In the genomic region with DNA sequence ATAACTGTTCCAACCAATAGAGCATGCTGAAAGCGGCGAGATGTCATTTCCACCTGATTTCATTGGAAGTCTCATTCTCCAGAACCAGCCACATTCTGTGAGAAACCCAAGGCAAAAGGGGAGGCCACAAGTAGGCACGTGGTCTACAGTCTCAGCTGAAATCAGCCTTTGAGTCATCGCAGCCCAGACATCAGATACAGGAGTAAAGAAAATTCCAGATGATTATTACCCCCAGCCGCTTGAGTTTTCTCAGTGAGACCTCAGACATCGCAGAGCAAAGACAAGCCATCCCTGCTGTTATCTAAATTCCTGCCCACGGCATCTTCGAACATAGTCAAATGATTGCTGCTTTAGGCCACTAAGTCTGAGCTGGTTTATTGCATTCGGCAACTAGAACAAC, we compare ENCODE assay signal across 11 cellular contexts. TPM values are rescaled to one million over a fixed set of nuclear protein-coding genes. Genes with fewer than 3 reads are reported as not detected.
A peak's percentile ranks its signal among the peaks of the same experiment; 100 is the strongest.
DNase-seq lines count a peak whose midpoint lies in the region; ATAC-seq, FAIRE-seq and TF ChIP-seq lines count a peak whose summit lies in the region.
"Had no signal": no experiment of that assay in that cellular context is flagged by ENCODE, and none has a peak within 500 bp of the region (broad histone marks: within the 10 kb centered on the region; RNA-seq: fewer than 3 reads in every experiment).

No MANE protein-coding gene starts in this region.

- H3K4me2 ChIP-seq in IMR-90 (ENCODE audit: low read depth, low read length), result no peak overlapping the region
- H3K4me2 ChIP-seq in astrocyte (ENCODE audit: low read length), result peak overlapping the region; percentile 55

- H3K9me3 ChIP-seq in IMR-90 (ENCODE audit: control insufficient read depth, insufficient read depth, low read length) (no peaks in the 10 kb centered on the region), astrocyte (ENCODE audit: insufficient read depth, low read depth, low read length) (no peaks in the 10 kb centered on the region), ovary (no peaks in the 10 kb centered on the region), sigmoid colon (no peaks in the 10 kb centered on the region)
- H3K9me3 ChIP-seq in naive thymus-derived CD4-positive, alpha-beta T cell (ENCODE audit: control insufficient read depth in 2 of 3, low read length in 3 of 3), result no peaks in the 10 kb centered on the region
- H3K9me3 ChIP-seq: heart right ventricle had no signal

- ATAC-seq in IMR-90 (ENCODE audit: low read depth), result peak; percentile 80
- no peak for ATAC-seq in naive thymus-derived CD4-positive, alpha-beta T cell
- ATAC-seq: heart right ventricle had no signal

- H3K79me1 ChIP-seq in IMR-90 (ENCODE audit: low read depth in 1 of 2, low read length in 2 of 2), result peaks cover 28 to 97% of the 10 kb centered on the region in 2 experiments

- H2BK5ac ChIP-seq in IMR-90 (ENCODE audit: low read depth, low read length, poor library complexity, severe bottlenecking), result no peak overlapping the region

- peaks cover 30% of the 10 kb centered on the region for H3K9me1 ChIP-seq in IMR-90 (ENCODE audit: insufficient read depth, low read length)

- no peaks in the 10 kb centered on the region for H3K27me3 ChIP-seq in IMR-90 (ENCODE audit: control insufficient read depth, insufficient read depth, low read length)
- H3K27me3 ChIP-seq in astrocyte (ENCODE audit: insufficient read depth, low read length), result no peaks in the 10 kb centered on the region
- H3K27me3 ChIP-seq in naive thymus-derived CD4-positive, alpha-beta T cell (ENCODE audit: control insufficient read depth in 2 of 2, insufficient read depth in 2 of 2, low read length in 2 of 2), result no peaks in the 10 kb centered on the region
- no peaks in the 10 kb centered on the region for H3K27me3 ChIP-seq in ovary
- H3K27me3 ChIP-seq in sigmoid colon, result no peaks in the 10 kb centered on the region
- H3K27me3 ChIP-seq: heart right ventricle had no signal

- H3K4me1 Mint-ChIP-seq in astrocyte (ENCODE audit: low read depth, unreplicated experiment), result peaks cover 56% of the 10 kb centered on the region
- peaks cover 49 to 85% (median 72%) of the 10 kb centered on the region in 7 donors for H3K4me1 Mint-ChIP-seq in naive thymus-derived CD4-positive, alpha-beta T cell

- TF ChIP-seq CTCF in AG09309 (IDR thresholded peaks at IDR 0.05; ENCODE audit: control insufficient read depth, insufficient read depth, low read depth, low read length, missing control alignments), result no peak
- no peak for TF ChIP-seq CTCF in IMR-90 (conservative IDR thresholded peaks at IDR 0.05; ENCODE audit: low read depth, low read length)
- TF ChIP-seq CTCF in astrocyte (IDR thresholded peaks at IDR 0.05; ENCODE audit: insufficient read depth, low read depth, low read length), result no peak
- no peak for TF ChIP-seq CTCF in ovary (IDR thresholded peaks at IDR 0.05)
- no peak for TF ChIP-seq CTCF in sigmoid colon (IDR thresholded peaks at IDR 0.05)

- FAIRE-seq in astrocyte (lab: Jason Lieb, UNC), result peak; percentile 5
- FAIRE-seq: bronchial epithelial cell had no signal

- peak overlapping the region; percentile 7 for H3K4me3 Mint-ChIP-seq in astrocyte (ENCODE audit: unreplicated experiment)
- H3K4me3 Mint-ChIP-seq in naive thymus-derived CD4-positive, alpha-beta T cell, result peak overlapping the region in 3 of 10 donors; percentile 5 to 52 (median 19)

- no peak overlapping the region for H2BK20ac ChIP-seq in IMR-90 (ENCODE audit: low read depth, low read length)

- H3K27ac ChIP-seq in IMR-90 (ENCODE audit: insufficient read depth, low read length), result no peak overlapping the region
- peak overlapping the region; percentile 85 for H3K27ac ChIP-seq in astrocyte (ENCODE audit: low read depth, low read length)
- H3K27ac ChIP-seq in naive thymus-derived CD4-positive, alpha-beta T cell (ENCODE audit: low read depth, low read length), result no peak overlapping the region
- H3K27ac ChIP-seq in ovary, result no peak overlapping the region
- H3K27ac ChIP-seq in sigmoid colon, result peak overlapping the region in 1 of 4 donors; percentile 68

- DNase-seq in AG09309 (ENCODE audit: low read depth) (peak; percentile 74), IMR-90 (peak; percentile 87), astrocyte (ENCODE audit: low read depth) (peak; percentile 95), middle frontal gyrus (ENCODE audit: extremely low spot score, low spot score) (no peak), ovary (no peak), sigmoid colon (no peak), DMS53 (lab: John Stamatoyannopoulos, UW) (no peak)
- no peak for DNase-seq in naive thymus-derived CD4-positive, alpha-beta T cell
- DNase-seq: heart right ventricle, NCI-H446 treated with DMSO at 0.1 percent for 48 hours had no signal

- BruUV-seq in IMR-90 (replicated peaks; lab: Mats Ljungman, UMichigan), result no TSS peak

- no peak overlapping the region for H2BK120ac ChIP-seq in IMR-90 (ENCODE audit: low read depth, low read length)

- intact Hi-C loops in IMR-90 (cut with micrococcal nuclease), result no loop called here
- intact Hi-C loops in naive thymus-derived CD4-positive, alpha-beta T cell (cut with micrococcal nuclease), result loop anchor here in 1 of 2 donors (2.0 kb wide), 1 partner anchor 14 kb away; no protein-coding TSS in a partner anchor
- intact Hi-C loops in ovary (cut with DNase I), result no loop called here
- intact Hi-C loops in sigmoid colon (cut with DNase I), result no loop called here

- peaks cover 81% of the 10 kb centered on the region for H3K79me2 ChIP-seq in astrocyte (ENCODE audit: insufficient read depth, low read length)

- TF ChIP-seq EP300 in ovary (IDR thresholded peaks at IDR 0.05) (no peak), sigmoid colon (IDR thresholded peaks at IDR 0.05) (no peak)

- H4K91ac ChIP-seq in IMR-90 (ENCODE audit: insufficient read depth, low read depth, low read length), result no peak overlapping the region

- no peak overlapping the region for H3K14ac ChIP-seq in IMR-90 (replicated peaks; ENCODE audit: low read depth, low read length)

- POLR2A ChIA-PET in IMR-90 (lab: Charles Lee; ENCODE audit: unreplicated experiment), result no interaction called here
- POLR2A ChIA-PET in naive thymus-derived CD4-positive, alpha-beta T cell (lab: Charles Lee), result no interaction called here

- H2AFZ ChIP-seq in IMR-90 (replicated peaks; ENCODE audit: low read length, poor library complexity) (no peak overlapping the region), astrocyte (ENCODE audit: low read depth, low read length) (no peak overlapping the region)

- H3K4me3 ChIP-seq in AG09309 (ENCODE audit: control insufficient read depth, low read depth, low read length) (no peak overlapping the region), IMR-90 (ENCODE audit: insufficient read depth, low read depth, low read length) (no peak overlapping the region), astrocyte (ENCODE audit: insufficient read depth, low read depth, low read length) (no peak overlapping the region), ovary (no peak overlapping the region), sigmoid colon (no peak overlapping the region)
- H3K4me3 ChIP-seq in naive thymus-derived CD4-positive, alpha-beta T cell (ENCODE audit: low read length), result no peak overlapping the region
- H3K4me3 ChIP-seq: heart right ventricle had no signal

- H2AK9ac ChIP-seq in IMR-90 (replicated peaks; ENCODE audit: low read depth, low read length, poor library complexity), result no peak overlapping the region

- dilution Hi-C loops in IMR-90 (cut with HindIII; ENCODE audit: low sequenced_read_pairs, unreplicated experiment), result no loop called here

- in situ Hi-C loops in IMR-90 (cut with MboI; ENCODE audit: low sequenced_read_pairs), result no loop called here

- H4K8ac ChIP-seq in IMR-90 (ENCODE audit: low read depth in 2 of 2, low read length in 2 of 2), result no peak overlapping the region

- H3K4me1 ChIP-seq in IMR-90 (ENCODE audit: control insufficient read depth, insufficient read depth, low read length), result peaks cover 17% of the 10 kb centered on the region
- peaks cover 33% of the 10 kb centered on the region for H3K4me1 ChIP-seq in astrocyte (ENCODE audit: insufficient read depth, low read length)
- H3K4me1 ChIP-seq in naive thymus-derived CD4-positive, alpha-beta T cell (ENCODE audit: control insufficient read depth in 2 of 2, insufficient read depth in 2 of 2, low read length in 2 of 2), result peaks cover 39 to 47% of the 10 kb centered on the region in 2 donors
- peaks cover 17% of the 10 kb centered on the region for H3K4me1 ChIP-seq in ovary (ENCODE audit: insufficient read depth)
- H3K4me1 ChIP-seq in sigmoid colon, result peaks cover 0 to 77% (median 72%) of the 10 kb centered on the region in 4 donors

- H3K56ac ChIP-seq in IMR-90 (ENCODE audit: extremely low read depth, insufficient read depth, low read length), result no peak overlapping the region

- H3K9ac ChIP-seq in IMR-90 (ENCODE audit: low read depth, low read length) (no peak overlapping the region), astrocyte (ENCODE audit: low read length) (peak overlapping the region; percentile 51)

- no peak overlapping the region for H4K5ac ChIP-seq in IMR-90 (ENCODE audit: low read depth, low read length)

- peak overlapping the region; percentile 70 for H3K27ac Mint-ChIP-seq in astrocyte (ENCODE audit: unreplicated experiment)
- peak overlapping the region in 5 of 9 donors; percentile 17 to 80 (median 43) for H3K27ac Mint-ChIP-seq in naive thymus-derived CD4-positive, alpha-beta T cell

- CTCF ChIA-PET in IMR-90 (lab: Yijun Ruan, JAX), result no interaction called here
- CTCF ChIA-PET in naive thymus-derived CD4-positive, alpha-beta T cell (lab: Charles Lee), result interaction anchor here (0.7 kb wide), 1 partner anchor 135 kb away, joined by 4 read pairs; no protein-coding TSS in a partner anchor

- TF ChIP-seq POLR2A in IMR-90 (IDR thresholded peaks at IDR 0.05; ENCODE audit: low read depth, low read length), result no peak
- TF ChIP-seq POLR2A in ovary (IDR thresholded peaks at IDR 0.05), result no peak
- no peak for TF ChIP-seq POLR2A in sigmoid colon (IDR thresholded peaks at IDR 0.05)

- peak overlapping the region; percentile 50; the same call in 1 of the 2 replicates for H2AK5ac ChIP-seq in IMR-90 (ENCODE audit: low read depth, low read length)

- H3K9me3 Mint-ChIP-seq in astrocyte (ENCODE audit: unreplicated experiment), result peaks cover 2% of the 10 kb centered on the region
- H3K9me3 Mint-ChIP-seq in naive thymus-derived CD4-positive, alpha-beta T cell, result no peaks in the 10 kb centered on the region

- no peak overlapping the region for H2BK15ac ChIP-seq in IMR-90 (ENCODE audit: low read depth, low read length)

- 78% methylated on average over 4 of the region's 9 CpGs; no CpG with 5 or more reads in 1 of the 2 experiments for WGBS in IMR-90 (ENCODE audit: extremely low coverage in 2 of 2, insufficient read length in 1 of 2), 2 experiments
- WGBS in ovary, 3 donors, result 61 to 68% (median 67%) methylated on average over 9 of the region's 9 CpGs
- 88 to 94% methylated on average over 9 of the region's 9 CpGs for WGBS in sigmoid colon, 2 donors

- peaks cover 10% of the 10 kb centered on the region for H3K36me3 Mint-ChIP-seq in astrocyte (ENCODE audit: low read depth, unreplicated experiment)
- peaks cover 0 to 43% (median 23%) of the 10 kb centered on the region in 5 donors for H3K36me3 Mint-ChIP-seq in naive thymus-derived CD4-positive, alpha-beta T cell

- H3K4ac ChIP-seq in IMR-90 (ENCODE audit: low read depth, low read length), result no peak overlapping the region

- H3K27me3 Mint-ChIP-seq in astrocyte (ENCODE audit: low read depth, unreplicated experiment), result no peaks in the 10 kb centered on the region
- H3K27me3 Mint-ChIP-seq in naive thymus-derived CD4-positive, alpha-beta T cell, result no peaks in the 10 kb centered on the region

- H3K36me3 ChIP-seq in IMR-90 (ENCODE audit: control insufficient read depth, insufficient read depth, low read length), result peaks cover 1% of the 10 kb centered on the region; the same call in 1 of the 2 replicates
- H3K36me3 ChIP-seq in astrocyte (ENCODE audit: insufficient read depth, low read length), result no peaks in the 10 kb centered on the region
- H3K36me3 ChIP-seq in naive thymus-derived CD4-positive, alpha-beta T cell (ENCODE audit: control insufficient read depth in 2 of 3, insufficient read depth in 3 of 3, low read length in 3 of 3), result no peaks in the 10 kb centered on the region
- no peaks in the 10 kb centered on the region for H3K36me3 ChIP-seq in ovary
- no peaks in the 10 kb centered on the region for H3K36me3 ChIP-seq in sigmoid colon

- no peak overlapping the region for H3K23ac ChIP-seq in IMR-90 (ENCODE audit: low read depth, low read length)

- H4K20me1 ChIP-seq in IMR-90 (ENCODE audit: insufficient read depth, low read length), result peaks cover 95% of the 10 kb centered on the region
- peaks cover 95% of the 10 kb centered on the region for H4K20me1 ChIP-seq in astrocyte (ENCODE audit: insufficient read depth, low read length)

- TF ChIP-seq RAD21 in IMR-90 (IDR thresholded peaks at IDR 0.05; ENCODE audit: low read length), result no peak

- no peak overlapping the region for H3K18ac ChIP-seq in IMR-90 (ENCODE audit: low read depth, low read length)

RNA-seq across cellular contexts. Expression of a gene that starts 23.1 kb away (rescaled TPM):
- total RNA-seq in IMR-90 (2012; rRNA removed) (61.9 and 66.3 TPM in 2 replicates), astrocyte (145 and 154 TPM in 2 replicates), ovary (100 to 1,000 TPM; 118 to 301 (median 207) TPM), sigmoid colon (100 to 1,000 TPM in 3 of 4 donors, 10 to 100 TPM in 1; 87.4 to 230 (median 129) TPM)
- polyA plus RNA-seq in IMR-90 (2012; rRNA removed) (47.2 and 48.0 TPM in 2 replicates), ovary (100 to 1,000 TPM in 1 of 2 donors, 10 to 100 TPM in 1; 58.3 to 129 TPM), sigmoid colon (100 to 1,000 TPM in 1 of 3 donors, 10 to 100 TPM in 2; 43.8 to 135 (median 55.7) TPM)
- 28.3 and 33.2 TPM in 2 replicates for polyA plus RNA-seq in IMR-90 (2012; cell fraction: cytosol; rRNA removed)
- polyA plus RNA-seq in IMR-90 (2012; cell fraction: nucleus; rRNA removed; ENCODE audit: low replicate concordance), result 56.6 and 109 TPM in 2 replicates
- 100 to 1,000 TPM; 133 to 275 (median 231) TPM for total RNA-seq in naive thymus-derived CD4-positive, alpha-beta T cell
- polyA plus RNA-seq in naive thymus-derived CD4-positive, alpha-beta T cell, result 100 to 1,000 TPM; 159 to 189 TPM

RNA-seq across cellular contexts. Expression of a gene that starts 57.9 kb away (rescaled TPM):
- total RNA-seq in IMR-90 (2012; rRNA removed) (556 and 644 TPM in 2 replicates), astrocyte (602 and 644 TPM in 2 replicates), ovary (100 to 1,000 TPM; 122 to 407 (median 281) TPM), sigmoid colon (100 to 1,000 TPM; 231 to 519 (median 409) TPM)
- polyA plus RNA-seq in IMR-90 (2012; rRNA removed) (491 and 533 TPM in 2 replicates), ovary (100 to 1,000 TPM; 226 to 253 TPM), sigmoid colon (10 to 100 TPM; 11.8 to 88.9 (median 50.1) TPM)
- polyA plus RNA-seq in IMR-90 (2012; cell fraction: cytosol; rRNA removed), result 401 and 422 TPM in 2 replicates
- 174 and 195 TPM in 2 replicates for polyA plus RNA-seq in IMR-90 (2012; cell fraction: nucleus; rRNA removed; ENCODE audit: low replicate concordance)
- total RNA-seq in naive thymus-derived CD4-positive, alpha-beta T cell, result 1 to 10 TPM in 2 of 5 experiments, under 1 TPM in 1, not detected in 2; 0.32 to 3.8 (median 1.1) TPM
- polyA plus RNA-seq in naive thymus-derived CD4-positive, alpha-beta T cell, result under 1 TPM; 0.25 to 0.81 TPM

Comparison
In these comparisons a context has a peak if more than half of its experiments do, and no peak if none do; other contexts are left out.
1. DNase-seq: peak in AG09309 (single experiment), IMR-90 (single experiment) and astrocyte (single experiment); none in naive thymus-derived CD4-positive, alpha-beta T cell (0 of 9), middle frontal gyrus (single experiment), ovary (0 of 5), sigmoid colon (single experiment) and DMS53 (single experiment).
2. RNA of a gene that starts 57.9 kb away (total RNA-seq): 602 to 644 TPM in astrocyte, 556 to 644 TPM in IMR-90, 231 to 519 TPM in sigmoid colon and 122 to 407 TPM in ovary; 0.32 to 3.8 TPM in naive thymus-derived CD4-positive, alpha-beta T cell; every median in the first group is over 10 times any median in the second.